ENCODE assay signal across 12 cellular contexts in genomic region chr6:135270676-135271536, GRCh38.
DNase-seq lines count a peak whose midpoint lies in the region; ATAC-seq and TF ChIP-seq lines count a peak whose summit lies in the region.
"Had no signal": no experiment of that assay in that cellular context is flagged by ENCODE, and none has a peak within 500 bp of the region (broad histone marks: within the 10 kb centered on the region; RNA-seq: fewer than 3 reads in every experiment).

No MANE protein-coding gene starts in this region.

- H3K27me3 ChIP-seq in HUES6 (ENCODE audit: control insufficient read depth, insufficient read depth, low read length) (no peaks in the 10 kb centered on the region), prostate gland (replicated peaks; ENCODE audit: insufficient read depth) (no peaks in the 10 kb centered on the region), aorta (ENCODE audit: control insufficient read depth in 1 of 2, insufficient read depth in 2 of 2, low read length in 1 of 2) (no peaks in the 10 kb centered on the region)
- H3K27me3 ChIP-seq: sigmoid colon had no signal

- H3K36me3 Mint-ChIP-seq in activated CD8-positive, alpha-beta memory T cell treated with anti-CD3 and anti-CD28 coated beads, Interleukin-2, amount 10 ng/mL, durations not matched to agents 7 days and 5 days: no peaks in the 10 kb centered on the region

- WGBS in prostate gland: 37% methylated on average over 11 of the region's 11 CpGs
- 29 to 39% methylated on average over 11 of the region's 11 CpGs for WGBS in aorta, 2 donors

- TF ChIP-seq POLR2A in prostate gland (IDR thresholded peaks at IDR 0.05): no peak

- peaks cover 4% of the 10 kb centered on the region for H3K27me3 Mint-ChIP-seq in activated CD8-positive, alpha-beta memory T cell treated with anti-CD3 and anti-CD28 coated beads, Interleukin-2, amount 10 ng/mL, durations not matched to agents 7 days and 5 days
- H3K27me3 Mint-ChIP-seq: dendritic cell treated with granulocyte-macrophage colony-stimulating factor and Interleukin-4, amounts not matched to agents 40 ng/mL and 50 ng/mL, for 4 days had no signal

- no peak overlapping the region for H3K27ac Mint-ChIP-seq in activated CD8-positive, alpha-beta memory T cell treated with anti-CD3 and anti-CD28 coated beads, Interleukin-2, amount 10 ng/mL, durations not matched to agents 7 days and 5 days
- H3K27ac Mint-ChIP-seq: dendritic cell treated with granulocyte-macrophage colony-stimulating factor and Interleukin-4, amounts not matched to agents 40 ng/mL and 50 ng/mL, for 4 days had no signal

- H3K9ac ChIP-seq in HUES6 (ENCODE audit: low read length): peak overlapping the region; percentile 64

- H3K4me1 ChIP-seq in HUES6 (ENCODE audit: control insufficient read depth, insufficient read depth, low read length): peaks cover 20% of the 10 kb centered on the region
- H3K4me1 ChIP-seq in prostate gland (replicated peaks): peaks cover 15% of the 10 kb centered on the region
- H3K4me1 ChIP-seq in aorta (ENCODE audit: control insufficient read depth in 1 of 2, insufficient read depth in 2 of 2, low read length in 2 of 2): no peaks in the 10 kb centered on the region
- H3K4me1 ChIP-seq: sigmoid colon had no signal

- ATAC-seq in aorta (ENCODE audit: low FRiP score): no peak
- no peak for ATAC-seq in activated CD8-positive, alpha-beta memory T cell treated with anti-CD3 and anti-CD28 coated beads, Interleukin-2, amount 10 ng/mL, durations not matched to agents 7 days and 5 days

- CTCF ChIA-PET in activated CD8-positive, alpha-beta memory T cell treated with anti-CD3 and anti-CD28 coated beads, Interleukin-2, amount 10 ng/mL, durations not matched to agents 7 days and 5 days (lab: Charles Lee): interaction anchor here (0.7 kb wide), 1 partner anchor 63 kb away, joined by 3 read pairs; no protein-coding TSS in a partner anchor

- no peaks in the 10 kb centered on the region for H3K9me3 ChIP-seq in HUES6 (ENCODE audit: control insufficient read depth, insufficient read depth, low read depth, low read length)
- no peaks in the 10 kb centered on the region for H3K9me3 ChIP-seq in prostate gland
- no peaks in the 10 kb centered on the region for H3K9me3 ChIP-seq in aorta (ENCODE audit: control insufficient read depth, low read length)
- H3K9me3 ChIP-seq: sigmoid colon had no signal

- no peak overlapping the region for H3K4me3 Mint-ChIP-seq in activated CD8-positive, alpha-beta memory T cell treated with anti-CD3 and anti-CD28 coated beads, Interleukin-2, amount 10 ng/mL, durations not matched to agents 7 days and 5 days
- H3K4me3 Mint-ChIP-seq: dendritic cell treated with granulocyte-macrophage colony-stimulating factor and Interleukin-4, amounts not matched to agents 40 ng/mL and 50 ng/mL, for 4 days had no signal

- intact Hi-C loops in prostate gland (cut with DNase I) (no loop called here), aorta (cut with DNase I) (no loop called here)

- no peaks in the 10 kb centered on the region for H3K4me1 Mint-ChIP-seq in activated CD8-positive, alpha-beta memory T cell treated with anti-CD3 and anti-CD28 coated beads, Interleukin-2, amount 10 ng/mL, durations not matched to agents 7 days and 5 days

- peak overlapping the region; percentile 84; the same call in 1 of the 2 replicates for H3K27ac ChIP-seq in HUES6 (ENCODE audit: low read depth, low read length)
- peak overlapping the region; percentile 28 to 73 for H3K27ac ChIP-seq in prostate gland
- H3K27ac ChIP-seq in aorta (ENCODE audit: low read depth in 1 of 2, low read length in 2 of 2): no peak overlapping the region
- H3K27ac ChIP-seq: sigmoid colon had no signal

- DNase-seq in NCI-H774 (lab: John Stamatoyannopoulos, UW) (peak; percentile 82), foreskin fibroblast (peak; percentile 6 to 21), prostate gland (ENCODE audit: low spot score) (peak; percentile 79), aorta (no peak), HUDEP-2 (lab: John Stamatoyannopoulos, UW; ENCODE audit: unreplicated experiment in 76 of 76) (no peak), AG20443 (ENCODE audit: low spot score) (no peak)
- no peak for DNase-seq in activated CD8-positive, alpha-beta memory T cell treated with anti-CD3 and anti-CD28 coated beads, Interleukin-2, amount 10 ng/mL, durations not matched to agents 7 days and 5 days
- DNase-seq: NCI-H2227 treated with DMSO at 0.1 percent for 48 hours; sigmoid colon; stimulated activated CD8-positive, alpha-beta memory T cell treated with anti-CD3 and anti-CD28 coated beads, Interleukin-4, amount 100 ng/mL, for 48 hours had no signal

- H3K36me3 ChIP-seq in HUES6 (ENCODE audit: control insufficient read depth, insufficient read depth, low read length) (no peaks in the 10 kb centered on the region), prostate gland (no peaks in the 10 kb centered on the region), aorta (ENCODE audit: control insufficient read depth in 1 of 2, insufficient read depth in 2 of 2, low read length in 1 of 2) (no peaks in the 10 kb centered on the region)
- H3K36me3 ChIP-seq: sigmoid colon had no signal

- no peak for TF ChIP-seq CTCF in foreskin fibroblast (IDR thresholded peaks at IDR 0.05; ENCODE audit: low read depth, low read length)
- no peak for TF ChIP-seq CTCF in prostate gland (IDR thresholded peaks at IDR 0.05)

- H3K4me3 ChIP-seq in HUES6 (ENCODE audit: low read depth, low read length) (peak overlapping the region; percentile 31), foreskin fibroblast (ENCODE audit: low read depth in 1 of 2, low read length in 2 of 2) (no peak overlapping the region), prostate gland (no peak overlapping the region), aorta (ENCODE audit: low read length in 2 of 2) (no peak overlapping the region)
- H3K4me3 ChIP-seq: sigmoid colon had no signal

- H3K9me3 Mint-ChIP-seq in activated CD8-positive, alpha-beta memory T cell treated with anti-CD3 and anti-CD28 coated beads, Interleukin-2, amount 10 ng/mL, durations not matched to agents 7 days and 5 days (ENCODE audit: low read depth): no peaks in the 10 kb centered on the region
- H3K9me3 Mint-ChIP-seq: dendritic cell treated with granulocyte-macrophage colony-stimulating factor and Interleukin-4, amounts not matched to agents 40 ng/mL and 50 ng/mL, for 4 days had no signal

Comparison
In these comparisons a context has a peak if more than half of its experiments do, and no peak if none do; other contexts are left out.
1. H3K27ac ChIP-seq: peak in HUES6 (single experiment) and prostate gland (2 of 2); none in aorta (0 of 2).
2. DNase-seq: peak in NCI-H774 (single experiment), foreskin fibroblast (2 of 2) and prostate gland (single experiment); none in aorta (0 of 2), HUDEP-2 (0 of 76), AG20443 (single experiment) and activated CD8-positive, alpha-beta memory T cell treated with anti-CD3 and anti-CD28 coated beads, Interleukin-2, amount 10 ng/mL, durations not matched to agents 7 days and 5 days (single experiment).